Comparison of ENCODE assay signal across 1 cellular context in the genomic region with DNA sequence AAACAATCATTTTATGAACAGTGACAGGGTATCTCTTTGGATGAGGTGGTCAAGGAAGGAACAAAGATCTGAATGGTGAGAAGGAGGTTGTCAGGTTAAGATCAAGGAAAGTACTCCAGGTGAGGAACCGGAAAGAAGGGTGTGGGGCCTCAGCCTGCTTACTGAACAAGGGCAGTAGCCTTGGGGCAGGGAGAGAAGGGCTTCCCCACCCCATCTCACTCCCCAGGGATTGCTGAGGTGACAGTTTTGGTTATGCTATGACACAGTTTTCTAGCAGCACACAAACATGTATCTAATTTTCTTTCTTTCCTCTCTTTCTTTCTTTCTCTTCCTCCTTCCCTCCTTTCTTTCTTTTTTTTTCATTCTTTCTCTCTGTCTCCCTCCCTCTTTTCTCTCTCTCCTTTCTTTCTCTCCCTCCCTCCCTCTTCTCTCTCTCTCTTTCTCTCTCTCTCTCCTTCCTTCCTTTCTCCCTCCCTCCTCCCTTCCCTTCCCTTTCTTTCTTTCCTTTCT.
TF ChIP-seq lines count a peak whose summit lies in the region.

No MANE protein-coding gene starts in this region.

TF ChIP-seq in SK-N-SH treated with all-trans-retinoic acid at 6 μM for 48 hours, 23 proteins besides CTCF, POLR2A, EP300 and RAD21 (continued from another document):
- TF ChIP-seq, protein P1, sequence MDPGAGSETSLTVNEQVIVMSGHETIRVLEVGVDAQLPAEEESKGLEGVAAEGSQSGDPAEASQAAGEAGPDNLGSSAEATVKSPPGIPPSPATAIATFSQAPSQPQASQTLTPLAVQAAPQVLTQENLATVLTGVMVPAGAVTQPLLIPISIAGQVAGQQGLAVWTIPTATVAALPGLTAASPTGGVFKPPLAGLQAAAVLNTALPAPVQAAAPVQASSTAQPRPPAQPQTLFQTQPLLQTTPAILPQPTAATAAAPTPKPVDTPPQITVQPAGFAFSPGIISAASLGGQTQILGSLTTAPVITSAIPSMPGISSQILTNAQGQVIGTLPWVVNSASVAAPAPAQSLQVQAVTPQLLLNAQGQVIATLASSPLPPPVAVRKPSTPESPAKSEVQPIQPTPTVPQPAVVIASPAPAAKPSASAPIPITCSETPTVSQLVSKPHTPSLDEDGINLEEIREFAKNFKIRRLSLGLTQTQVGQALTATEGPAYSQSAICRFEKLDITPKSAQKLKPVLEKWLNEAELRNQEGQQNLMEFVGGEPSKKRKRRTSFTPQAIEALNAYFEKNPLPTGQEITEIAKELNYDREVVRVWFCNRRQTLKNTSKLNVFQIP (CRISPR knock-in tag; IDR thresholded peaks at IDR 0.05; ENCODE audit: borderline replicate concordance, low read depth): no peak
- no peak for TF ChIP-seq ZNF70 (CRISPR knock-in tag; IDR thresholded peaks at IDR 0.05)
- no peak for TF ChIP-seq TCF4 (CRISPR knock-in tag; IDR thresholded peaks at IDR 0.05; ENCODE audit: borderline replicate concordance)
